In genomic region chr11:64230209-64230984, GRCh38 we compare ENCODE assay signal across 8 cellular contexts. TPM values are rescaled to one million over a fixed set of nuclear protein-coding genes. Genes with fewer than 3 reads are reported as not detected.
DNase-seq lines count a peak whose midpoint lies in the region; ATAC-seq and TF ChIP-seq lines count a peak whose summit lies in the region.

Gene DNAJC4, plus strand, starts transcription at chr11:64230548. Its CDS starts 307 bp downstream, at chr11:64230855.

- TF ChIP-seq POLR2A in esophagus muscularis mucosa (IDR thresholded peaks at IDR 0.05; ENCODE audit: low read depth), result no peak

- H3K9me3 ChIP-seq in CD4-positive, CD25-positive, alpha-beta regulatory T cell (ENCODE audit: control insufficient read depth in 2 of 2, low read length in 2 of 2), result no peaks in the 10 kb centered on the region
- no peaks in the 10 kb centered on the region for H3K9me3 ChIP-seq in esophagus muscularis mucosa

- no peaks in the 10 kb centered on the region for H3K27me3 ChIP-seq in CD4-positive, CD25-positive, alpha-beta regulatory T cell (ENCODE audit: control insufficient read depth, insufficient read depth, low read length)
- no peaks in the 10 kb centered on the region for H3K27me3 ChIP-seq in esophagus muscularis mucosa

- H3K4me3 Mint-ChIP-seq in CD4-positive, CD25-positive, alpha-beta regulatory T cell, result peak within 1 kb of the TSS; percentile 89 to 98 (median 92)

- H3K4me3 ChIP-seq in CD4-positive, CD25-positive, alpha-beta regulatory T cell (ENCODE audit: low read depth, low read length), result peak within 1 kb of the TSS; percentile 42
- H3K4me3 ChIP-seq in esophagus muscularis mucosa, result peak within 1 kb of the TSS; percentile 64 to 85 (median 75)

- intact Hi-C loops in esophagus muscularis mucosa (cut with DNase I), result no loop called here

- H3K36me3 Mint-ChIP-seq in CD4-positive, CD25-positive, alpha-beta regulatory T cell, result no peaks in the 10 kb centered on the region

- H3K4me1 ChIP-seq in CD4-positive, CD25-positive, alpha-beta regulatory T cell (ENCODE audit: control insufficient read depth, insufficient read depth, low read length, poor library complexity, severe bottlenecking), result peaks cover 57% of the 10 kb centered on the region
- H3K4me1 ChIP-seq in esophagus muscularis mucosa, result peaks cover 43 to 84% (median 82%) of the 10 kb centered on the region in 4 donors

- H3K27me3 Mint-ChIP-seq in CD4-positive, CD25-positive, alpha-beta regulatory T cell, result no peaks in the 10 kb centered on the region

- DNase-seq in CD4-positive, CD25-positive, alpha-beta regulatory T cell, result peak; percentile 88 to 93 (median 90)
- peak; percentile 95 for DNase-seq in KBM-7
- DNase-seq in activated T-helper 1 cell treated with Interleukin-2 at 50 U/mL for 16 hours (ENCODE audit: low read depth), result peak; percentile 78
- DNase-seq in esophagus muscularis mucosa (ENCODE audit: extremely low spot score), result peak; percentile 98
- DNase-seq in myocyte (ENCODE audit: low read depth), result peak; percentile 83
- peak; percentile 72 to 86 for DNase-seq in stimulated activated CD8-positive, alpha-beta memory T cell treated with anti-CD3 and anti-CD28 coated beads, Interleukin-7, amount 100 ng/mL, for 48 hours (ENCODE audit: extremely low read depth in 1 of 2, low read depth in 1 of 2)

- peak within 1 kb of the TSS; percentile 86 for H3K27ac ChIP-seq in CD4-positive, CD25-positive, alpha-beta regulatory T cell (ENCODE audit: insufficient read depth, low read length, poor library complexity, severe bottlenecking)
- H3K27ac ChIP-seq in esophagus muscularis mucosa (replicated peaks in 1 of 4), result peak within 1 kb of the TSS; percentile 90 to 96 (median 93)

- TF ChIP-seq EP300 in esophagus muscularis mucosa (IDR thresholded peaks at IDR 0.05), result no peak

- no peak for TF ChIP-seq CTCF in esophagus muscularis mucosa (IDR thresholded peaks at IDR 0.05)

- H3K4me1 Mint-ChIP-seq in CD4-positive, CD25-positive, alpha-beta regulatory T cell, result peaks cover 0 to 60% (median 35%) of the 10 kb centered on the region in 4 donors

- no peaks in the 10 kb centered on the region for H3K9me3 Mint-ChIP-seq in CD4-positive, CD25-positive, alpha-beta regulatory T cell

- under 1% methylated on average over 41 of the region's 59 CpGs for WGBS in esophagus muscularis mucosa

- ATAC-seq in CD4-positive, CD25-positive, alpha-beta regulatory T cell (ENCODE audit: low read depth in 2 of 2), result peak; percentile 53 to 61
- peak; percentile 35 for ATAC-seq in GM21367 (IDR thresholded peaks at IDR 0.05; ENCODE audit: unreplicated experiment)

- no peaks in the 10 kb centered on the region for H3K36me3 ChIP-seq in CD4-positive, CD25-positive, alpha-beta regulatory T cell (ENCODE audit: control insufficient read depth, insufficient read depth, low read length)
- H3K36me3 ChIP-seq in esophagus muscularis mucosa, result no peaks in the 10 kb centered on the region

- in situ Hi-C loops in KBM-7 (cut with MboI; ENCODE audit: low pct_unique_long_range_greater_than_20kb, low sequenced_read_pairs), result no loop called here

- H3K27ac Mint-ChIP-seq in CD4-positive, CD25-positive, alpha-beta regulatory T cell, result peak within 1 kb of the TSS; percentile 87 to 93 (median 91)

TF ChIP-seq in PFSK-1, 5 proteins besides CTCF, POLR2A, EP300 and RAD21:
- TF ChIP-seq POLR2AphosphoS5 (IDR thresholded peaks at IDR 0.05; ENCODE audit: low read depth, low read length), result peak; percentile 75
- TF ChIP-seq TAF1 (IDR thresholded peaks at IDR 0.05; ENCODE audit: borderline replicate concordance, insufficient read depth, low read length), result no peak

RNA-seq across cellular contexts. Expression of gene DNAJC4, which starts in this region (rescaled TPM):
- total RNA-seq in CD4-positive, CD25-positive, alpha-beta regulatory T cell, result 41.9 TPM
- polyA plus RNA-seq in CD4-positive, CD25-positive, alpha-beta regulatory T cell, result 10 to 100 TPM; 18.1 to 22.8 (median 20.4) TPM
- polyA plus RNA-seq in PFSK-1 (2012; ENCODE audit: insufficient read length, low read depth), result 32.2 TPM
- total RNA-seq in esophagus muscularis mucosa (10 to 100 TPM; 19.4 to 40.4 (median 25.3) TPM), myocyte (6.5 and 7.2 TPM in 2 replicates)
- polyA plus RNA-seq in myocyte (2012), result 17.9 TPM

Comparison
In these comparisons a context has a peak if more than half of its experiments do, and no peak if none do; other contexts are left out.
1. Peak in every context shown above with its lines: DNase-seq, ATAC-seq, H3K4me3 ChIP-seq and H3K27ac ChIP-seq.